Comparison of ENCODE assay signal across 10 cellular contexts in the genomic region with DNA sequence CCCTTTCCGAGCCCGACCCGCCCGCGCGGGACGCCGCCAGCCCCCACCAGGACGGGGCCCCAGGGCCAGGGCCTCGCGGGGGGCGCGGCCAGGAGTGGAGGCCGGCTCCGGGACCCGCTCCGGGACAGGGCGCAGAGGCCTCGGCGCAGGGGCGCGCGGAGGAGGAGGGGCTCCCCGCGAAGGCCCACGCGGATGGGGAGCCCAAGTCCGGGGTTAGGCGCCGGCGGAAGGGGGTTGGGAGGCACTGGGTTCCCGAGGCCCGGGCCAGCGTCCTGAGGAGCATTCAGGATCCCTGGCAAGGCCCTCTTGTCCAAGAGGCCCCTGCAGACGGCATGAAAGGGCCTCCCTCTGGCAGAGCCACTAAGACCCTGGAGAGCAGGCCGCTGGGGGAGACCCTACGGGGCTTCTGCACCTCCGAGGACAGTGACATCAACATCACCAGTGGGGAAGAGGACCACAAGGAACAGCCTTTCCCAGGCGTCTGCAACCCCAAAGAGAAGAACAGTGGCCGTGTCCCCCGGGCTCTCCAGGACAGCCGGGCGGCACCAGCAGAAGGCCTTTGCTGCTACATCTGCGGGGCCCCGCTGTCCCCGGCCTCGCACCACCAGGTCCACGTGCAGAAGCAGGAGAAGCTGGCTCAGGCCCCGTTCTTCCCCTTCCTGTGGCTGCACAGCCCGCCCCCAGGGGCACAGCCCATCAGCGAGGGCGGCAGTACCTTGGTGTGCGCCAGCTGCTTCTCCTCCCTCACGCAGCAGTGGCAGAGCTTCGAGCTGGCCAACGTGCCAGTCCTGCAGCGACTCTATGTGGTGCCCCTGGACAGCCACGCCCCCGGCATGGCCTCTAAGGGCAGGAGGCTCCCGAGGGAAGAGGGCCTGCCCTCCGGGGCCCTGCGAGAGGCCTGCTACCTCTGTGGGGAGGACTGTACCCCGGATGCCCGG. TPM values are rescaled to one million over a fixed set of nuclear protein-coding genes. Genes with fewer than 3 reads are reported as not detected.
DNase-seq lines count a peak whose midpoint lies in the region; ATAC-seq, FAIRE-seq and TF ChIP-seq lines count a peak whose summit lies in the region.
"Had no signal": no experiment of that assay in that cellular context is flagged by ENCODE, and none has a peak within 500 bp of the region (broad histone marks: within the 10 kb centered on the region; RNA-seq: fewer than 3 reads in every experiment).

No MANE protein-coding gene starts in this region.

- dilution Hi-C loops in endothelial cell of umbilical vein (cut with MboI; ENCODE audit: extremely low pct_ligation_motif_present, low sequenced_read_pairs) = no loop called here

- H3K9ac ChIP-seq in endothelial cell of umbilical vein (replicated peaks; ENCODE audit: extremely low read depth, insufficient read depth, low read length) = no peak overlapping the region

- ATAC-seq in GM18907 (IDR thresholded peaks at IDR 0.05; ENCODE audit: unreplicated experiment) = no peak

- H3K36me3 ChIP-seq in endothelial cell of umbilical vein (ENCODE audit: control insufficient read depth in 2 of 2, extremely low read depth in 1 of 2, insufficient read depth in 2 of 2, low read length in 2 of 2) = no peaks in the 10 kb centered on the region

- no peak for FAIRE-seq in endothelial cell of umbilical vein (lab: Jason Lieb, UNC)

- no TSS peak for BruUV-seq in endothelial cell of umbilical vein (replicated peaks; lab: Mats Ljungman, UMichigan)

- H3K27ac ChIP-seq in AG04450 (ENCODE audit: low read depth, low read length) (no peak overlapping the region), endothelial cell of umbilical vein (ENCODE audit: insufficient read depth, low read depth, low read length) (no peak overlapping the region)

- DNase-seq in AG04450 (ENCODE audit: low read depth, low spot score) (no peak), HuH-7.5 (ENCODE audit: low spot score) (peak; percentile 65), endothelial cell of umbilical vein (ENCODE audit: low read depth, low spot score) (no peak), ecto neural progenitor cell (ENCODE audit: low spot score) (no peak), endothelial cell (ENCODE audit: low spot score) (no peak), HPDE6-E6E7 (ENCODE audit: extremely low spot score) (no peak)
- DNase-seq: activated naive CD4-positive, alpha-beta T cell treated with Interleukin-2 at 50 U/mL for 16 hours; left cardiac atrium had no signal

- TF ChIP-seq CTCF in AG04450 (IDR thresholded peaks at IDR 0.05; ENCODE audit: low read depth, low read length) = no peak
- TF ChIP-seq CTCF in endothelial cell of umbilical vein (IDR thresholded peaks at IDR 0.05; ENCODE audit: extremely low read depth in 1 of 2, insufficient read depth in 1 of 2, low read depth in 1 of 2, low read length in 2 of 2) = no peak
- TF ChIP-seq CTCF in nephron (IDR thresholded peaks at IDR 0.05; ENCODE audit: unreplicated experiment in 3 of 3) = no peak
- no peak for TF ChIP-seq CTCF in endothelial cell (IDR thresholded peaks at IDR 0.05; ENCODE audit: unreplicated experiment)

- H2AFZ ChIP-seq in endothelial cell of umbilical vein (ENCODE audit: low read depth, low read length) = no peak overlapping the region

- peaks cover 1% of the 10 kb centered on the region for H3K79me2 ChIP-seq in endothelial cell of umbilical vein (ENCODE audit: control insufficient read depth, insufficient read depth, low read length)

- TF ChIP-seq POLR2A in endothelial cell of umbilical vein (IDR thresholded peaks at IDR 0.05; ENCODE audit: low read depth, low read length) = no peak

- H3K36me3 Mint-ChIP-seq in nephron (ENCODE audit: low read depth) (peaks cover 16% of the 10 kb centered on the region), endothelial cell (ENCODE audit: low read depth, unreplicated experiment) (peaks cover 4% of the 10 kb centered on the region)

- no peaks in the 10 kb centered on the region for H3K9me1 ChIP-seq in endothelial cell of umbilical vein (replicated peaks; ENCODE audit: control insufficient read depth, extremely low read depth, insufficient read depth, low read length)

- CTCF ChIA-PET in AG04450 (lab: Charles Lee) = interaction anchor here (1.5 kb wide), 1 partner anchor 8 kb away, joined by 4 read pairs; no protein-coding TSS in a partner anchor
- CTCF ChIA-PET in endothelial cell of umbilical vein (lab: Charles Lee) = interaction anchor here (1.0 to 6.0 kb wide), 7 partner anchors 12 to 75 kb away, joined by 3 to 45 read pairs (median 3); no protein-coding TSS in a partner anchor

- peaks cover 57% of the 10 kb centered on the region for H3K4me1 ChIP-seq in endothelial cell of umbilical vein (ENCODE audit: control insufficient read depth, extremely low read depth, insufficient read depth, low read length)

- H3K4me1 Mint-ChIP-seq in nephron = peaks cover 68% of the 10 kb centered on the region
- H3K4me1 Mint-ChIP-seq in endothelial cell (ENCODE audit: unreplicated experiment) = peaks cover 59% of the 10 kb centered on the region

- H3K4me3 ChIP-seq in AG04450 (ENCODE audit: low read depth, low read length) = peak overlapping the region; percentile 84
- peak overlapping the region in 1 of 3 experiments; percentile 32 for H3K4me3 ChIP-seq in endothelial cell of umbilical vein (replicated peaks in 1 of 3; ENCODE audit: insufficient read depth in 1 of 3, low read depth in 1 of 3, low read length in 3 of 3)

- H3K9me3 Mint-ChIP-seq in nephron (no peaks in the 10 kb centered on the region), endothelial cell (ENCODE audit: unreplicated experiment) (no peaks in the 10 kb centered on the region)

- H3K4me3 Mint-ChIP-seq in nephron (peak overlapping the region; percentile 89 to 95 (median 93)), endothelial cell (ENCODE audit: unreplicated experiment) (no peak overlapping the region)

- H3K9me3 ChIP-seq in AG04450 (ENCODE audit: control insufficient read depth, insufficient read depth, low read length) (peaks cover 13% of the 10 kb centered on the region; the same call in 1 of the 2 replicates), endothelial cell of umbilical vein (replicated peaks; ENCODE audit: control insufficient read depth, insufficient read depth, low read length) (no peaks in the 10 kb centered on the region)

- intact Hi-C loops in endothelial cell of umbilical vein (cut with micrococcal nuclease) = no loop called here

- H3K27ac Mint-ChIP-seq in nephron (no peak overlapping the region), endothelial cell (ENCODE audit: unreplicated experiment) (no peak overlapping the region)

- POLR2A ChIA-PET in AG04450 (lab: Yijun Ruan, JAX) = interaction anchor here (0.9 to 1.7 kb wide), 3 partner anchors 33 to 65 kb away, joined by 3 to 7 read pairs (median 3); no protein-coding TSS in a partner anchor
- POLR2A ChIA-PET in endothelial cell of umbilical vein (lab: Charles Lee) = interaction anchor here (1.2 kb wide), 1 partner anchor 84 kb away, joined by 3 read pairs; no protein-coding TSS in a partner anchor

- H3K4me2 ChIP-seq in endothelial cell of umbilical vein (ENCODE audit: insufficient read depth, low read length) = peak overlapping the region; percentile 47

- H3K27me3 ChIP-seq in AG04450 (ENCODE audit: control insufficient read depth, insufficient read depth, low read length) (no peaks in the 10 kb centered on the region), endothelial cell of umbilical vein (ENCODE audit: control insufficient read depth in 2 of 2, insufficient read depth in 2 of 2, low read length in 2 of 2) (no peaks in the 10 kb centered on the region)

- H3K27me3 Mint-ChIP-seq in nephron (ENCODE audit: low read depth) (peaks cover 18% of the 10 kb centered on the region), endothelial cell (ENCODE audit: unreplicated experiment) (peaks cover 27% of the 10 kb centered on the region)

- H4K20me1 ChIP-seq in endothelial cell of umbilical vein (replicated peaks; ENCODE audit: control insufficient read depth, extremely low read depth, insufficient read depth, low read length) = no peaks in the 10 kb centered on the region

TF ChIP-seq in endothelial cell of umbilical vein, 7 proteins besides CTCF, POLR2A, EP300 and RAD21:
- no peak for TF ChIP-seq POLR2AphosphoS5 (IDR thresholded peaks at IDR 0.05; ENCODE audit: insufficient read depth, low read depth, low read length)

RNA-seq across cellular contexts. Expression of a gene that starts 58.1 kb away (rescaled TPM):
- polyA plus RNA-seq in AG04450 (2011; rRNA removed) (0.31 and 0.41 TPM in 2 replicates), endothelial cell of umbilical vein (0.07 and 0.30 TPM in 2 replicates)
- not detected in 2 replicates for polyA minus RNA-seq in AG04450 (2011; rRNA and poly(A)+ RNA removed)
- total RNA-seq in endothelial cell of umbilical vein (not detected in 2 replicates), endothelial cell (ENCODE audit: unreplicated experiment) (not detected)
- 0.13 TPM in 1 of 2 replicates, not detected in the other for polyA plus RNA-seq in endothelial cell of umbilical vein (2011; cell fraction: cytosol; rRNA removed)
- polyA plus RNA-seq in endothelial cell of umbilical vein (2011; cell fraction: nucleus; rRNA removed) = 2.5 and 3.1 TPM in 2 replicates
- polyA plus RNA-seq in endothelial cell of umbilical vein (2012) = 0.15 and 0.23 TPM in 2 replicates
- not detected in 2 replicates for polyA minus RNA-seq in endothelial cell of umbilical vein
- polyA minus RNA-seq in endothelial cell of umbilical vein (2011; cell fraction: cytosol; rRNA and poly(A)+ RNA removed) = not detected
- polyA minus RNA-seq in endothelial cell of umbilical vein (2011; cell fraction: nucleus; rRNA and poly(A)+ RNA removed) = 0.38 TPM in 1 of 2 replicates, not detected in the other
- total RNA-seq: left cardiac atrium had no signal
